19 cellular contexts compared by ENCODE assay signal in the genomic region with DNA sequence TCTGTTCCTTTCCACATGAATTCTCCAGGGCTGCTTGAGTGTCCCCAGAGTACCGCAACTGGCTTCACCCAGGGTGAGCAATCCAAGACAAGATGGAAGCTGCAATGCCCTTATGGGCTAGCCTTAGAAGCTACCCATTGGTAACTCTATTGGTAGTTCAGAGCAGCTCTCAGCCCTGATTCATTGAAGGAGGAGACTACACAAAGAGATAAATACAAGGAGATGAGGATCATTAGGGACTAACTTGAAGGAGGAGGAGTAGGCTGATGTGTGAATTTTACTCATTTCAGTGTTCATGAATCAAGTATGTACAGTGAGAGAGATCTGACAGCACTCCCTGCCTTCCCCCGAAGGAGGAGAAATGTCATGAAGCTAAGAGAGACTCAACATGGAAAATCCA.
A peak's percentile ranks its signal among the peaks of the same experiment; 100 is the strongest.
DNase-seq lines count a peak whose midpoint lies in the region; ATAC-seq, FAIRE-seq and TF ChIP-seq lines count a peak whose summit lies in the region.
"Had no signal": no experiment of that assay in that cellular context is flagged by ENCODE, and none has a peak within 500 bp of the region (broad histone marks: within the 10 kb centered on the region; RNA-seq: fewer than 3 reads in every experiment).

No MANE protein-coding gene starts in this region.

- no peak overlapping the region for H2AFZ ChIP-seq in astrocyte (ENCODE audit: low read depth, low read length)

- no peaks in the 10 kb centered on the region for H4K20me1 ChIP-seq in BLaER1 treated with 17β-estradiol and CSF1 and Interleukin-3, amounts not matched to agents 10 nM and 100 nM
- H4K20me1 ChIP-seq in astrocyte (ENCODE audit: insufficient read depth, low read length): no peaks in the 10 kb centered on the region

- no peaks in the 10 kb centered on the region for H3K27me3 ChIP-seq in BLaER1 treated with 17β-estradiol and CSF1 and Interleukin-3, amounts not matched to agents 10 nM and 100 nM
- H3K27me3 ChIP-seq in astrocyte (ENCODE audit: insufficient read depth, low read length) (no peaks in the 10 kb centered on the region), right lobe of liver (no peaks in the 10 kb centered on the region)
- H3K27me3 ChIP-seq: testis had no signal

- no peaks in the 10 kb centered on the region for H3K9me3 Mint-ChIP-seq in astrocyte (ENCODE audit: unreplicated experiment)
- H3K9me3 Mint-ChIP-seq in stimulated activated naive B cell treated with anti-CD40 and anti-IgM and Interleukin-4, amounts not matched to agents 10 μg/mL and 1 μg/mL and 100 μg/mL, for 72 hours: peaks cover 0 to 2% of the 10 kb centered on the region in 2 donors
- H3K9me3 Mint-ChIP-seq in T-helper 2 cell treated with Interferon-gamma antibody and Interleukin-4, amounts not matched to agents 5 μg/mL and 100 μg/mL, for 36 hours: no peaks in the 10 kb centered on the region
- H3K9me3 Mint-ChIP-seq: activated naive CD8-positive, alpha-beta T cell treated with anti-CD3 and anti-CD28 coated beads, Interleukin-2, amount 50 U/mL, for 24 hours; CD8-positive, alpha-beta T cell had no signal

- FAIRE-seq in astrocyte (lab: Jason Lieb, UNC): no peak
- FAIRE-seq in HTR-8/SVneo (lab: Jason Lieb, UNC): no peak
- FAIRE-seq: TTC549 had no signal

- H3K36me3 Mint-ChIP-seq in astrocyte (ENCODE audit: low read depth, unreplicated experiment): no peaks in the 10 kb centered on the region
- H3K36me3 Mint-ChIP-seq in stimulated activated naive B cell treated with anti-CD40 and anti-IgM and Interleukin-4, amounts not matched to agents 10 μg/mL and 1 μg/mL and 100 μg/mL, for 72 hours: no peaks in the 10 kb centered on the region
- no peaks in the 10 kb centered on the region for H3K36me3 Mint-ChIP-seq in T-helper 2 cell treated with Interferon-gamma antibody and Interleukin-4, amounts not matched to agents 5 μg/mL and 100 μg/mL, for 36 hours (ENCODE audit: low read depth)
- H3K36me3 Mint-ChIP-seq: CD8-positive, alpha-beta T cell had no signal

- no peak for TF ChIP-seq POLR2A in right lobe of liver (IDR thresholded peaks at IDR 0.05)

- H3K36me3 ChIP-seq in BLaER1 treated with 17β-estradiol and CSF1 and Interleukin-3, amounts not matched to agents 10 nM and 100 nM: no peaks in the 10 kb centered on the region
- H3K36me3 ChIP-seq in astrocyte (ENCODE audit: insufficient read depth, low read length) (no peaks in the 10 kb centered on the region), right lobe of liver (no peaks in the 10 kb centered on the region)

- no peak overlapping the region for H3K4me3 ChIP-seq in BLaER1 treated with 17β-estradiol and CSF1 and Interleukin-3, amounts not matched to agents 10 nM and 100 nM
- H3K4me3 ChIP-seq in astrocyte (ENCODE audit: insufficient read depth, low read depth, low read length): no peak overlapping the region
- no peak overlapping the region for H3K4me3 ChIP-seq in right lobe of liver
- H3K4me3 ChIP-seq: testis had no signal

- intact Hi-C loops in right lobe of liver (cut with DNase I): no loop called here

- no peak overlapping the region for H3K4me3 Mint-ChIP-seq in astrocyte (ENCODE audit: unreplicated experiment)
- no peak overlapping the region for H3K4me3 Mint-ChIP-seq in stimulated activated naive B cell treated with anti-CD40 and anti-IgM and Interleukin-4, amounts not matched to agents 10 μg/mL and 1 μg/mL and 100 μg/mL, for 72 hours
- no peak overlapping the region for H3K4me3 Mint-ChIP-seq in T-helper 2 cell treated with Interferon-gamma antibody and Interleukin-4, amounts not matched to agents 5 μg/mL and 100 μg/mL, for 36 hours
- H3K4me3 Mint-ChIP-seq: activated naive CD8-positive, alpha-beta T cell treated with anti-CD3 and anti-CD28 coated beads, Interleukin-2, amount 50 U/mL, for 24 hours; CD8-positive, alpha-beta T cell had no signal

- peaks cover 7% of the 10 kb centered on the region for H3K4me1 Mint-ChIP-seq in astrocyte (ENCODE audit: low read depth, unreplicated experiment)
- H3K4me1 Mint-ChIP-seq in stimulated activated naive B cell treated with anti-CD40 and anti-IgM and Interleukin-4, amounts not matched to agents 10 μg/mL and 1 μg/mL and 100 μg/mL, for 72 hours: peaks cover 9 to 11% of the 10 kb centered on the region in 2 donors
- no peaks in the 10 kb centered on the region for H3K4me1 Mint-ChIP-seq in T-helper 2 cell treated with Interferon-gamma antibody and Interleukin-4, amounts not matched to agents 5 μg/mL and 100 μg/mL, for 36 hours (ENCODE audit: low read depth)

- H3K4me2 ChIP-seq in BLaER1 treated with 17β-estradiol and CSF1 and Interleukin-3, amounts not matched to agents 10 nM and 100 nM: peak overlapping the region; percentile 46 to 63 (median 55); a peak in 21 of 22 replicates
- H3K4me2 ChIP-seq in astrocyte (ENCODE audit: low read length): peak overlapping the region; percentile 50

- ATAC-seq in right lobe of liver: no peak
- peak; percentile 16 to 29 for ATAC-seq in stimulated activated naive B cell treated with anti-CD40 and anti-IgM and Interleukin-4, amounts not matched to agents 10 μg/mL and 1 μg/mL and 100 μg/mL, for 72 hours (replicated peaks)
- no peak for ATAC-seq in GM21528 (IDR thresholded peaks at IDR 0.05; ENCODE audit: low FRiP score, unreplicated experiment)
- ATAC-seq: activated naive CD8-positive, alpha-beta T cell treated with anti-CD3 and anti-CD28 coated beads, Interleukin-2, amount 50 U/mL, for 24 hours; CD8-positive, alpha-beta T cell had no signal

- peaks cover 0 to 6% (median 0%) of the 10 kb centered on the region in 11 experiments; a peak in 3 of 22 replicates for H3K9me3 ChIP-seq in BLaER1 treated with 17β-estradiol and CSF1 and Interleukin-3, amounts not matched to agents 10 nM and 100 nM (replicated peaks in 1 of 11)
- H3K9me3 ChIP-seq in astrocyte (ENCODE audit: insufficient read depth, low read depth, low read length) (no peaks in the 10 kb centered on the region), right lobe of liver (no peaks in the 10 kb centered on the region)
- H3K9me3 ChIP-seq: testis had no signal

- peaks cover 16 to 34% (median 28%) of the 10 kb centered on the region in 10 experiments for H3K4me1 ChIP-seq in BLaER1 treated with 17β-estradiol and CSF1 and Interleukin-3, amounts not matched to agents 10 nM and 100 nM
- H3K4me1 ChIP-seq in astrocyte (ENCODE audit: insufficient read depth, low read length) (peaks cover 10% of the 10 kb centered on the region), right lobe of liver (no peaks in the 10 kb centered on the region)
- H3K4me1 ChIP-seq: testis had no signal

- H3K27me3 Mint-ChIP-seq in astrocyte (ENCODE audit: low read depth, unreplicated experiment): no peaks in the 10 kb centered on the region
- peaks cover 0 to 5% of the 10 kb centered on the region in 2 donors for H3K27me3 Mint-ChIP-seq in stimulated activated naive B cell treated with anti-CD40 and anti-IgM and Interleukin-4, amounts not matched to agents 10 μg/mL and 1 μg/mL and 100 μg/mL, for 72 hours
- H3K27me3 Mint-ChIP-seq in T-helper 2 cell treated with Interferon-gamma antibody and Interleukin-4, amounts not matched to agents 5 μg/mL and 100 μg/mL, for 36 hours (ENCODE audit: low read depth): peaks cover 14% of the 10 kb centered on the region

- H3K79me2 ChIP-seq in astrocyte (ENCODE audit: insufficient read depth, low read length): no peaks in the 10 kb centered on the region

- H3K27ac ChIP-seq in BLaER1 treated with 17β-estradiol and CSF1 and Interleukin-3, amounts not matched to agents 10 nM and 100 nM: peak overlapping the region in 2 of 11 experiments; percentile 8 to 21; a peak in 2 of 22 replicates
- no peak overlapping the region for H3K27ac ChIP-seq in astrocyte (ENCODE audit: low read depth, low read length)
- peak overlapping the region; percentile 26 to 56 (median 41) for H3K27ac ChIP-seq in right lobe of liver
- H3K27ac ChIP-seq: epithelial cell of prostate had no signal

- no peak overlapping the region for H3K9ac ChIP-seq in BLaER1 treated with 17β-estradiol and CSF1 and Interleukin-3, amounts not matched to agents 10 nM and 100 nM
- H3K9ac ChIP-seq in astrocyte (ENCODE audit: low read length): no peak overlapping the region

- TF ChIP-seq CTCF in astrocyte (IDR thresholded peaks at IDR 0.05; ENCODE audit: insufficient read depth, low read depth, low read length): no peak
- TF ChIP-seq CTCF in right lobe of liver (IDR thresholded peaks at IDR 0.05): no peak

- no peak overlapping the region for H3K27ac Mint-ChIP-seq in astrocyte (ENCODE audit: unreplicated experiment)
- no peak overlapping the region for H3K27ac Mint-ChIP-seq in stimulated activated naive B cell treated with anti-CD40 and anti-IgM and Interleukin-4, amounts not matched to agents 10 μg/mL and 1 μg/mL and 100 μg/mL, for 72 hours
- no peak overlapping the region for H3K27ac Mint-ChIP-seq in T-helper 2 cell treated with Interferon-gamma antibody and Interleukin-4, amounts not matched to agents 5 μg/mL and 100 μg/mL, for 36 hours
- H3K27ac Mint-ChIP-seq: activated naive CD8-positive, alpha-beta T cell treated with anti-CD3 and anti-CD28 coated beads, Interleukin-2, amount 50 U/mL, for 24 hours; CD8-positive, alpha-beta T cell had no signal

- WGBS in right lobe of liver (ENCODE audit: insufficient coverage, low coverage, low lambda C conversion rate, missing lambda C conversion rate): 75% methylated on average over 1 of the region's 2 CpGs

- DNase-seq in astrocyte (ENCODE audit: low read depth) (no peak), right lobe of liver (no peak), HTR-8/SVneo (ENCODE audit: insufficient read length, low spot score) (no peak)
- DNase-seq in stimulated activated naive B cell treated with anti-CD40 and anti-IgM and Interleukin-4, amounts not matched to agents 10 μg/mL and 1 μg/mL and 100 μg/mL, for 72 hours: no peak
- DNase-seq in T-helper 2 cell treated with Interferon-gamma antibody and Interleukin-4, amounts not matched to agents 5 μg/mL and 100 μg/mL, for 36 hours (ENCODE audit: low spot score): no peak
- DNase-seq: activated CD4-positive, alpha-beta T cell treated with anti-CD3 and anti-CD28 coated beads for 48 hours; activated naive CD8-positive, alpha-beta T cell treated with anti-CD3 and anti-CD28 coated beads, Interleukin-2, amount 50 U/mL, for 24 hours; CD8-positive, alpha-beta T cell; DMS53; KG1; NCI-H2171 treated with DMSO at 0.1 percent for 48 hours; NCI-H69; SHP77; stimulated activated CD8-positive, alpha-beta memory T cell treated with anti-CD3 and anti-CD28 coated beads, Interleukin-4, amount 100 ng/mL, for 48 hours; testis had no signal

Comparison
In these comparisons a context has a peak if more than half of its experiments do, and no peak if none do; other contexts are left out.
1. ATAC-seq: peak in stimulated activated naive B cell treated with anti-CD40 and anti-IgM and Interleukin-4, amounts not matched to agents 10 μg/mL and 1 μg/mL and 100 μg/mL, for 72 hours (2 of 2); none in right lobe of liver (0 of 4) and GM21528 (single experiment).